Comparison of ENCODE assay signal across 19 cellular contexts in the genomic region with DNA sequence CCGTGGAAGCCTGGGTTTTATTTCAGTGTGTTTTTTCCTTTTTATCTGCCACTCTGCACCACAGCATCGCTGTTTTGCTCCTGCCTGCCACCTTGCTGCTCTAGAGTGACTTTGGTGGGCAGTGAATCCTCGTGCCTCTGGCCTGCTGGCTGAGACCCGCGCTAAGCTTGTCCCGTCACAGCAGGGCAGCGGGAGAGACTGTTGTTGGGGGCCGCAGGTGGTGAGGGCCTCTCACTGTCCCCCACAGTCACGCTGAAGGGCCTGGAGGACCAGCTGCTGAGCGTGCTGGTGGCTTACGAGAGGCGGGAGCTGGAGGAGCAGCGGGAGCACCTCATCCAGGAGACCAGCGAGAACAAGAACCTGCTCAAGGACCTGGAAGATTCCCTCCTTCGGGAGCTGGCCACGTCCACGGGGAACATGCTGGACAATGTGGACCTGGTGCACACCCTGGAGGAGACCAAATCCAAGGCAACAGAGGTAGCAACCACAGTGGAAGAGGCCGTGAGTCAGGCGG.
"Had no signal": no experiment of that assay in that cellular context is flagged by ENCODE, and none has a peak within 500 bp of the region (broad histone marks: within the 10 kb centered on the region; RNA-seq: fewer than 3 reads in every experiment).

No MANE protein-coding gene starts in this region.

- H3K27me3 Mint-ChIP-seq: activated CD4-positive, alpha-beta T cell treated with anti-CD3 and anti-CD28 coated beads for 36 hours; activated naive CD8-positive, alpha-beta T cell treated with anti-CD3 and anti-CD28 coated beads, Interleukin-2, amount 50 U/mL, for 24 hours had no signal

- ATAC-seq: body of pancreas, PC-3 had no signal

- H3K27ac Mint-ChIP-seq: activated CD4-positive, alpha-beta memory T cell treated with anti-CD3 and anti-CD28 coated beads, Interleukin-2, amount 10 ng/mL, durations not matched to agents 7 days and 5 days; activated CD4-positive, alpha-beta T cell treated with anti-CD3 and anti-CD28 coated beads for 36 hours; activated naive CD8-positive, alpha-beta T cell treated with anti-CD3 and anti-CD28 coated beads, Interleukin-2, amount 50 U/mL, for 24 hours; T-cell had no signal

- DNase-seq: activated CD4-positive, alpha-beta T cell treated with anti-CD3 and anti-CD28 coated beads, Interleukin-2, amount 50 U/mL, for 1 hour; activated effector memory CD4-positive, alpha-beta T cell treated with Interleukin-2 at 50 U/mL for 16 hours; amniotic stem cell; body of pancreas; central memory CD4-positive, alpha-beta T cell; Karpas-422; MM.1S; NCI-H1105; NCI-H1436 treated with DMSO at 0.1 percent for 48 hours; NCI-H187; NCI-H2081; NCI-H510A treated with DMSO at 0.1 percent for 48 hours; PC-3; SIG-M5 had no signal

- H3K36me3 Mint-ChIP-seq: activated naive CD4-positive, alpha-beta T cell treated with anti-CD3 and anti-CD28 coated beads, Interleukin-2, amount 50 U/mL, for 72 hours; T-cell had no signal

- H3K4me3 Mint-ChIP-seq: activated CD4-positive, alpha-beta memory T cell treated with anti-CD3 and anti-CD28 coated beads, Interleukin-2, amount 10 ng/mL, durations not matched to agents 7 days and 5 days; activated CD4-positive, alpha-beta T cell treated with anti-CD3 and anti-CD28 coated beads for 36 hours; activated naive CD8-positive, alpha-beta T cell treated with anti-CD3 and anti-CD28 coated beads, Interleukin-2, amount 50 U/mL, for 24 hours; T-cell had no signal

- H3K9me3 Mint-ChIP-seq: activated CD4-positive, alpha-beta memory T cell treated with anti-CD3 and anti-CD28 coated beads, Interleukin-2, amount 10 ng/mL, durations not matched to agents 7 days and 5 days; activated naive CD4-positive, alpha-beta T cell treated with anti-CD3 and anti-CD28 coated beads, Interleukin-2, amount 50 U/mL, for 72 hours; activated naive CD8-positive, alpha-beta T cell treated with anti-CD3 and anti-CD28 coated beads, Interleukin-2, amount 50 U/mL, for 24 hours; T-cell had no signal
